In the genomic region with DNA sequence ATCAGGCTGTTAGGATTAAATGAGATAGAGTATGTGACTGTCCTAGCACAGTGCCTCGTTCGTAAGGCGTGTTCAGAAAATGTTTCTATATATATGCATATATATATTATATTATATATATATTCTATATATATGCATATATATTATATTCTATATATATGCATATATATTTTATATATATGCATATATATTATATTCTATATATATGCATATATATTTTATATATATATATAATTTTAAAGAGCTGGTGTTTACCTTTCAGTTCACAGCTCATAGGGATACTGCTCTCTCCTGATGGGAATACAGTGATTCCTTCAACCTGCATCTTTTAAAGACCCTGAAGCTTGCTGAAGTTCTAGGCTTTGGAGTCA, we compare ENCODE assay signal across 8 cellular contexts. TPM values are rescaled to one million over a fixed set of nuclear protein-coding genes. Genes with fewer than 3 reads are reported as not detected.
A peak's percentile ranks its signal among the peaks of the same experiment; 100 is the strongest.
DNase-seq lines count a peak whose midpoint lies in the region; ATAC-seq and TF ChIP-seq lines count a peak whose summit lies in the region.

No MANE protein-coding gene starts in this region.

- H3K9ac ChIP-seq in adipocyte (ENCODE audit: low read length): peak overlapping the region; percentile 93

- H3K27me3 Mint-ChIP-seq in activated CD8-positive, alpha-beta memory T cell treated with anti-CD3 and anti-CD28 coated beads, Interleukin-2, amount 10 ng/mL, durations not matched to agents 7 days and 5 days: no peaks in the 10 kb centered on the region

- DNase-seq in activated CD8-positive, alpha-beta memory T cell treated with anti-CD3 and anti-CD28 coated beads, Interleukin-2, amount 10 ng/mL, durations not matched to agents 7 days and 5 days: no peak
- no peak for DNase-seq in activated CD8-positive, alpha-beta memory T cell treated with anti-CD3 and anti-CD28 coated beads for 24 hours
- DNase-seq in adipocyte (ENCODE audit: low read depth) (no peak), kidney epithelial cell (ENCODE audit: low read depth) (no peak), testis (no peak), EL (no peak), DMS 273 (lab: John Stamatoyannopoulos, UW; ENCODE audit: unreplicated experiment) (no peak)

- H3K36me3 ChIP-seq in adipocyte (ENCODE audit: control insufficient read depth, insufficient read depth, low read length, severe bottlenecking): peaks cover 28% of the 10 kb centered on the region
- no peaks in the 10 kb centered on the region for H3K36me3 ChIP-seq in kidney epithelial cell (ENCODE audit: control insufficient read depth, insufficient read depth, low read length)
- no peaks in the 10 kb centered on the region for H3K36me3 ChIP-seq in testis (ENCODE audit: low read depth, missing control alignments)

- WGBS in testis, 2 donors: 14 to 18% methylated on average over 3 of the region's 3 CpGs

- H3K4me1 Mint-ChIP-seq in activated CD8-positive, alpha-beta memory T cell treated with anti-CD3 and anti-CD28 coated beads, Interleukin-2, amount 10 ng/mL, durations not matched to agents 7 days and 5 days: peaks cover 10% of the 10 kb centered on the region

- H3K9me3 ChIP-seq in adipocyte (ENCODE audit: control insufficient read depth, low read length) (no peaks in the 10 kb centered on the region), testis (no peaks in the 10 kb centered on the region)

- no peak for ATAC-seq in activated CD8-positive, alpha-beta memory T cell treated with anti-CD3 and anti-CD28 coated beads, Interleukin-2, amount 10 ng/mL, durations not matched to agents 7 days and 5 days
- no peak for ATAC-seq in GM21576 (IDR thresholded peaks at IDR 0.05; ENCODE audit: unreplicated experiment)

- H3K4me3 ChIP-seq in adipocyte (ENCODE audit: low read length) (peak overlapping the region; percentile 97), kidney epithelial cell (ENCODE audit: low read depth, low read length) (peak overlapping the region; percentile 62), testis (peak overlapping the region; percentile 89 to 90)

- intact Hi-C loops in testis (cut with DNase I; ENCODE audit: low total_unique reads): no loop called here

- H3K27me3 ChIP-seq in adipocyte (replicated peaks; ENCODE audit: control insufficient read depth, insufficient read depth, low read length) (no peaks in the 10 kb centered on the region), kidney epithelial cell (ENCODE audit: control insufficient read depth, insufficient read depth, low read length) (no peaks in the 10 kb centered on the region), testis (no peaks in the 10 kb centered on the region)

- H3K27ac ChIP-seq in testis: peak overlapping the region; percentile 91 to 94

- no peaks in the 10 kb centered on the region for H3K9me3 Mint-ChIP-seq in activated CD8-positive, alpha-beta memory T cell treated with anti-CD3 and anti-CD28 coated beads, Interleukin-2, amount 10 ng/mL, durations not matched to agents 7 days and 5 days (ENCODE audit: low read depth)

- CTCF ChIA-PET in activated CD8-positive, alpha-beta memory T cell treated with anti-CD3 and anti-CD28 coated beads, Interleukin-2, amount 10 ng/mL, durations not matched to agents 7 days and 5 days (lab: Charles Lee): interaction anchor here (1.0 to 2.4 kb wide), 4 partner anchors 36 to 197 kb away, joined by 3 to 18 read pairs (median 10); no protein-coding TSS in a partner anchor

- H3K27ac Mint-ChIP-seq in activated CD8-positive, alpha-beta memory T cell treated with anti-CD3 and anti-CD28 coated beads, Interleukin-2, amount 10 ng/mL, durations not matched to agents 7 days and 5 days: peak overlapping the region; percentile 92

- peaks cover 19% of the 10 kb centered on the region for H3K4me1 ChIP-seq in adipocyte (ENCODE audit: control insufficient read depth, insufficient read depth, low read length)
- peaks cover 12% of the 10 kb centered on the region for H3K4me1 ChIP-seq in testis

- TF ChIP-seq CTCF in kidney epithelial cell (IDR thresholded peaks at IDR 0.05; ENCODE audit: insufficient read depth, low read length, poor library complexity, severe bottlenecking): no peak
- no peak for TF ChIP-seq CTCF in testis (IDR thresholded peaks at IDR 0.05)

- H3K36me3 Mint-ChIP-seq in activated CD8-positive, alpha-beta memory T cell treated with anti-CD3 and anti-CD28 coated beads, Interleukin-2, amount 10 ng/mL, durations not matched to agents 7 days and 5 days: peaks cover 12% of the 10 kb centered on the region

- no peak for TF ChIP-seq POLR2A in testis (IDR thresholded peaks at IDR 0.05)

- peak overlapping the region; percentile 82 for H3K4me3 Mint-ChIP-seq in activated CD8-positive, alpha-beta memory T cell treated with anti-CD3 and anti-CD28 coated beads, Interleukin-2, amount 10 ng/mL, durations not matched to agents 7 days and 5 days

RNA-seq across cellular contexts. Expression of gene NDUFB4, which starts 0.7 kb away (rescaled TPM):
- total RNA-seq in activated CD8-positive, alpha-beta memory T cell treated with anti-CD3 and anti-CD28 coated beads, Interleukin-2, amount 10 ng/mL, durations not matched to agents 7 days and 5 days: 100 to 1,000 TPM; 117 to 124 TPM
- total RNA-seq in kidney epithelial cell: 52.1 and 117 TPM in 2 replicates
- 100 to 1,000 TPM; 113 to 117 TPM for total RNA-seq in testis
- 279 TPM for polyA plus RNA-seq in testis (ENCODE audit: insufficient read depth, low read depth, low replicate concordance)
